ENCODE assay signal across 10 cellular contexts in genomic region chr6:7074870-7075269, GRCh38.
"Had no signal": no experiment of that assay in that cellular context is flagged by ENCODE, and none has a peak within 500 bp of the region (broad histone marks: within the 10 kb centered on the region; RNA-seq: fewer than 3 reads in every experiment).

No MANE protein-coding gene starts in this region.

- DNase-seq: H9, HCEC 1CT, HFFc6, KG1 had no signal

- H3K4me1 Mint-ChIP-seq: GM23338, H9 had no signal

- H3K4me3 Mint-ChIP-seq: GM23338, H9, HFFc6 had no signal

- H3K4me3 ChIP-seq: GM23338 had no signal

- H3K27me3 Mint-ChIP-seq: IgD-negative memory B cell had no signal

- H2AFZ ChIP-seq: GM23338 had no signal

- H3K9me3 Mint-ChIP-seq: GM23338, H9, HFFc6, IgD-negative memory B cell had no signal

- FAIRE-seq: H1, H54, HepG2 had no signal

- H3K27ac Mint-ChIP-seq: GM23338, H9, HFFc6 had no signal

- ATAC-seq: GM23338, HepG2 had no signal

- H3K4me2 ChIP-seq: GM23338 had no signal

- H3K27ac ChIP-seq: HL-60 had no signal
